In the genomic region with DNA sequence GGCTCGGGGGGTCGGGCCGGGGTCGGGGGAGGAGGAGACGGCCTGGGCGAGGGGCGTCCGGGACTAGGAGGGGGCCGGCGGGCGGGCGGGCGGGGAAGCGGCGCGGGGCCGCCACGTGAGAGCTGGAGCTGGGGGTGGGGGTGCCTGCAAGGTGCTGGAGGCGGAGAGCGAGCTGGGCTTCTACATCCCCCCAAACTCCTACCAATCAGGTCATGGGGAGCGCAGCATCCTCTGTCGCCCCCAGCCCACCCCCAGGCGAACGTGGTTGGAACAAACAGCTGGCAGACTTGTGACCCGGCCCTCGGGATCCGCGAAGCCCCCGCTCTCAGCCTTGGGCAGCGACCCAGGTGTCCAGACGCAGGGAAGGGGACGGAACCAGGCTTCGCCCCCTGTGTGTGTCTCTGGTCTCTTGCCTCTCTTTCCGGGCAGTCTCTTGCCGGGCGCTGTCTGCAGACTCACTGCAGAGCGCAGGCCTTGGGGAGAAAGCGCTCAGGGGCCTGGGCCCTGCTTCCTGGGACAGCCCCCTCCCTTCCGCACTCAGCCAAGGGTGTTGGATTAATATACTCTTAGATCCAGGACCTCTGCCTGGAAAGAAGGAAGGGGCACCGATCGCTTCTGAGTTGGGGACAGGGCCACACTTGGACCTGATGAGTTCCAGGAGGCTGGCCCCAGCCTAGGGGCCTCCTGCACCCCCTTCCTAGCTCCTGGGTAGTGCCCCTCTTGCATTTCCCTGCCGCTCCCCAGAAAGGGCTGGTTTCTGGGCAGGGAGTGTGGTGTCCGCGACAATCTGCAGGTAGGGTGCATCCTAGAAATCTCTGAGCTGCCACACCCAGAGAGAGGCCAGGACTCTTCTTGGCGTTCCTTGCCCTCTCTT, we compare ENCODE assay signal across 2 cellular contexts.
A peak's percentile ranks its signal among the peaks of the same experiment; 100 is the strongest.
TF ChIP-seq lines count a peak whose summit lies in the region.

No MANE protein-coding gene starts in this region.

TF ChIP-seq in A549, 52 proteins besides CTCF, POLR2A, EP300 and RAD21:
- TF ChIP-seq KDM5A (IDR thresholded peaks at IDR 0.05): no peak
- no peak for TF ChIP-seq NPAS2 (CRISPR knock-in tag; IDR thresholded peaks at IDR 0.05; ENCODE audit: borderline replicate concordance)
- TF ChIP-seq HOXB13 (CRISPR knock-in tag; IDR thresholded peaks at IDR 0.05; ENCODE audit: low read depth): no peak

TF ChIP-seq in H1, 55 proteins besides CTCF, POLR2A, EP300 and RAD21:
- TF ChIP-seq SIX5 (IDR thresholded peaks at IDR 0.05; ENCODE audit: low read depth, low read length) (no peak), SIN3A (conservative IDR thresholded peaks at IDR 0.05 in 1 of 2, IDR thresholded peaks at IDR 0.05 in 1 of 2; ENCODE audit: low read depth in 1 of 2, low read length in 2 of 2) (0 out of 4 replicates have a peak, but pooled peaks have one; percentile 2 to 4), TAF1 (IDR thresholded peaks at IDR 0.05; ENCODE audit: low read depth, low read length) (no peak), PHF8 (conservative IDR thresholded peaks at IDR 0.05; ENCODE audit: low read depth, low read length) (0 out of 2 replicates have a peak, but pooled peaks have one; percentile 28), KDM4A (IDR thresholded peaks at IDR 0.05; ENCODE audit: low read depth, low read length, severe bottlenecking) (peak; percentile 80), POLR2AphosphoS5 (IDR thresholded peaks at IDR 0.05; ENCODE audit: low read depth, low read length) (no peak), SP2 (IDR thresholded peaks at IDR 0.05; ENCODE audit: low read length) (no peak), CTBP2 (IDR thresholded peaks at IDR 0.05; ENCODE audit: borderline replicate concordance, insufficient read depth, insufficient read length, low read length) (peak; percentile 46), CREB1 (IDR thresholded peaks at IDR 0.05) (no peak), MAFK (IDR thresholded peaks at IDR 0.05; ENCODE audit: low read depth, low read length) (no peak), SP1 (IDR thresholded peaks at IDR 0.05; ENCODE audit: low read depth, low read length) (no peak), SUZ12 (IDR thresholded peaks at IDR 0.05; ENCODE audit: low read length) (no peak), JUND (IDR thresholded peaks at IDR 0.05; ENCODE audit: low read length) (no peak), RXRA (IDR thresholded peaks at IDR 0.05; ENCODE audit: insufficient read depth, low read depth, low read length) (no peak), KDM1A (IDR thresholded peaks at IDR 0.05; ENCODE audit: borderline replicate concordance, low read length) (no peak), SAP30 (IDR thresholded peaks at IDR 0.05; ENCODE audit: insufficient read depth, insufficient replicate concordance, low read length) (peak; percentile 53), TEAD4 (IDR thresholded peaks at IDR 0.05; ENCODE audit: low read depth, low read length) (no peak), TBP (IDR thresholded peaks at IDR 0.05; ENCODE audit: low read depth, low read length) (no peak), CEBPB (IDR thresholded peaks at IDR 0.05; ENCODE audit: low read depth, low read length) (no peak), JUN (IDR thresholded peaks at IDR 0.05; ENCODE audit: low read depth, low read length) (no peak)
- TF ChIP-seq, protein P1, sequence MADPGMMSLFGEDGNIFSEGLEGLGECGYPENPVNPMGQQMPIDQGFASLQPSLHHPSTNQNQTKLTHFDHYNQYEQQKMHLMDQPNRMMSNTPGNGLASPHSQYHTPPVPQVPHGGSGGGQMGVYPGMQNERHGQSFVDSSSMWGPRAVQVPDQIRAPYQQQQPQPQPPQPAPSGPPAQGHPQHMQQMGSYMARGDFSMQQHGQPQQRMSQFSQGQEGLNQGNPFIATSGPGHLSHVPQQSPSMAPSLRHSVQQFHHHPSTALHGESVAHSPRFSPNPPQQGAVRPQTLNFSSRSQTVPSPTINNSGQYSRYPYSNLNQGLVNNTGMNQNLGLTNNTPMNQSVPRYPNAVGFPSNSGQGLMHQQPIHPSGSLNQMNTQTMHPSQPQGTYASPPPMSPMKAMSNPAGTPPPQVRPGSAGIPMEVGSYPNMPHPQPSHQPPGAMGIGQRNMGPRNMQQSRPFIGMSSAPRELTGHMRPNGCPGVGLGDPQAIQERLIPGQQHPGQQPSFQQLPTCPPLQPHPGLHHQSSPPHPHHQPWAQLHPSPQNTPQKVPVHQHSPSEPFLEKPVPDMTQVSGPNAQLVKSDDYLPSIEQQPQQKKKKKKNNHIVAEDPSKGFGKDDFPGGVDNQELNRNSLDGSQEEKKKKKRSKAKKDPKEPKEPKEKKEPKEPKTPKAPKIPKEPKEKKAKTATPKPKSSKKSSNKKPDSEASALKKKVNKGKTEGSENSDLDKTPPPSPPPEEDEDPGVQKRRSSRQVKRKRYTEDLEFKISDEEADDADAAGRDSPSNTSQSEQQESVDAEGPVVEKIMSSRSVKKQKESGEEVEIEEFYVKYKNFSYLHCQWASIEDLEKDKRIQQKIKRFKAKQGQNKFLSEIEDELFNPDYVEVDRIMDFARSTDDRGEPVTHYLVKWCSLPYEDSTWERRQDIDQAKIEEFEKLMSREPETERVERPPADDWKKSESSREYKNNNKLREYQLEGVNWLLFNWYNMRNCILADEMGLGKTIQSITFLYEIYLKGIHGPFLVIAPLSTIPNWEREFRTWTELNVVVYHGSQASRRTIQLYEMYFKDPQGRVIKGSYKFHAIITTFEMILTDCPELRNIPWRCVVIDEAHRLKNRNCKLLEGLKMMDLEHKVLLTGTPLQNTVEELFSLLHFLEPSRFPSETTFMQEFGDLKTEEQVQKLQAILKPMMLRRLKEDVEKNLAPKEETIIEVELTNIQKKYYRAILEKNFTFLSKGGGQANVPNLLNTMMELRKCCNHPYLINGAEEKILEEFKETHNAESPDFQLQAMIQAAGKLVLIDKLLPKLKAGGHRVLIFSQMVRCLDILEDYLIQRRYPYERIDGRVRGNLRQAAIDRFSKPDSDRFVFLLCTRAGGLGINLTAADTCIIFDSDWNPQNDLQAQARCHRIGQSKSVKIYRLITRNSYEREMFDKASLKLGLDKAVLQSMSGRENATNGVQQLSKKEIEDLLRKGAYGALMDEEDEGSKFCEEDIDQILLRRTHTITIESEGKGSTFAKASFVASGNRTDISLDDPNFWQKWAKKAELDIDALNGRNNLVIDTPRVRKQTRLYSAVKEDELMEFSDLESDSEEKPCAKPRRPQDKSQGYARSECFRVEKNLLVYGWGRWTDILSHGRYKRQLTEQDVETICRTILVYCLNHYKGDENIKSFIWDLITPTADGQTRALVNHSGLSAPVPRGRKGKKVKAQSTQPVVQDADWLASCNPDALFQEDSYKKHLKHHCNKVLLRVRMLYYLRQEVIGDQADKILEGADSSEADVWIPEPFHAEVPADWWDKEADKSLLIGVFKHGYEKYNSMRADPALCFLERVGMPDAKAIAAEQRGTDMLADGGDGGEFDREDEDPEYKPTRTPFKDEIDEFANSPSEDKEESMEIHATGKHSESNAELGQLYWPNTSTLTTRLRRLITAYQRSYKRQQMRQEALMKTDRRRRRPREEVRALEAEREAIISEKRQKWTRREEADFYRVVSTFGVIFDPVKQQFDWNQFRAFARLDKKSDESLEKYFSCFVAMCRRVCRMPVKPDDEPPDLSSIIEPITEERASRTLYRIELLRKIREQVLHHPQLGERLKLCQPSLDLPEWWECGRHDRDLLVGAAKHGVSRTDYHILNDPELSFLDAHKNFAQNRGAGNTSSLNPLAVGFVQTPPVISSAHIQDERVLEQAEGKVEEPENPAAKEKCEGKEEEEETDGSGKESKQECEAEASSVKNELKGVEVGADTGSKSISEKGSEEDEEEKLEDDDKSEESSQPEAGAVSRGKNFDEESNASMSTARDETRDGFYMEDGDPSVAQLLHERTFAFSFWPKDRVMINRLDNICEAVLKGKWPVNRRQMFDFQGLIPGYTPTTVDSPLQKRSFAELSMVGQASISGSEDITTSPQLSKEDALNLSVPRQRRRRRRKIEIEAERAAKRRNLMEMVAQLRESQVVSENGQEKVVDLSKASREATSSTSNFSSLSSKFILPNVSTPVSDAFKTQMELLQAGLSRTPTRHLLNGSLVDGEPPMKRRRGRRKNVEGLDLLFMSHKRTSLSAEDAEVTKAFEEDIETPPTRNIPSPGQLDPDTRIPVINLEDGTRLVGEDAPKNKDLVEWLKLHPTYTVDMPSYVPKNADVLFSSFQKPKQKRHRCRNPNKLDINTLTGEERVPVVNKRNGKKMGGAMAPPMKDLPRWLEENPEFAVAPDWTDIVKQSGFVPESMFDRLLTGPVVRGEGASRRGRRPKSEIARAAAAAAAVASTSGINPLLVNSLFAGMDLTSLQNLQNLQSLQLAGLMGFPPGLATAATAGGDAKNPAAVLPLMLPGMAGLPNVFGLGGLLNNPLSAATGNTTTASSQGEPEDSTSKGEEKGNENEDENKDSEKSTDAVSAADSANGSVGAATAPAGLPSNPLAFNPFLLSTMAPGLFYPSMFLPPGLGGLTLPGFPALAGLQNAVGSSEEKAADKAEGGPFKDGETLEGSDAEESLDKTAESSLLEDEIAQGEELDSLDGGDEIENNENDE (IDR thresholded peaks at IDR 0.05; ENCODE audit: insufficient replicate concordance, low read length): no peak
- TF ChIP-seq, protein P2, sequence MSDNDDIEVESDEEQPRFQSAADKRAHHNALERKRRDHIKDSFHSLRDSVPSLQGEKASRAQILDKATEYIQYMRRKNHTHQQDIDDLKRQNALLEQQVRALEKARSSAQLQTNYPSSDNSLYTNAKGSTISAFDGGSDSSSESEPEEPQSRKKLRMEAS (IDR thresholded peaks at IDR 0.05): 0 out of 2 replicates have a peak, but pooled peaks have one; percentile 13
- TF ChIP-seq, protein P3, sequence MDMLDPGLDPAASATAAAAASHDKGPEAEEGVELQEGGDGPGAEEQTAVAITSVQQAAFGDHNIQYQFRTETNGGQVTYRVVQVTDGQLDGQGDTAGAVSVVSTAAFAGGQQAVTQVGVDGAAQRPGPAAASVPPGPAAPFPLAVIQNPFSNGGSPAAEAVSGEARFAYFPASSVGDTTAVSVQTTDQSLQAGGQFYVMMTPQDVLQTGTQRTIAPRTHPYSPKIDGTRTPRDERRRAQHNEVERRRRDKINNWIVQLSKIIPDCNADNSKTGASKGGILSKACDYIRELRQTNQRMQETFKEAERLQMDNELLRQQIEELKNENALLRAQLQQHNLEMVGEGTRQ (IDR thresholded peaks at IDR 0.05; ENCODE audit: low read length): no peak
